Comparison of ENCODE assay signal across 14 cellular contexts in genomic region chr9:36937346-36937745, GRCh38.
"Had no signal": no experiment of that assay in that cellular context is flagged by ENCODE, and none has a peak within 500 bp of the region (broad histone marks: within the 10 kb centered on the region; RNA-seq: fewer than 3 reads in every experiment).

No MANE protein-coding gene starts in this region.

- DNase-seq: activated CD4-positive, alpha-beta T cell treated with anti-CD3 and anti-CD28 coated beads, Interleukin-2, amount 10 ng/mL, durations not matched to agents 24 days and 14 days; activated CD8-positive, alpha-beta T cell treated with anti-CD3 and anti-CD28 coated beads for 36 hours; activated effector memory CD4-positive, alpha-beta T cell treated with Interleukin-2 at 50 U/mL for 16 hours; activated naive CD4-positive, alpha-beta T cell treated with anti-CD3 and anti-CD28 coated beads, Interleukin-2, amount 10 ng/mL, durations not matched to agents 7 days and 5 days; activated T-cell treated with anti-CD3 and anti-CD28 coated beads, Interleukin-2, amount 50 U/mL, for 48 hours; aorta; brain microvascular endothelial cell; central memory CD4-positive, alpha-beta T cell; stimulated activated CD4-positive, alpha-beta T cell treated with anti-CD3 and anti-CD28 coated beads, Interleukin-12 subunit alpha, Interleukin-12 subunit beta, amount 100 ng/mL, for 4 hours; stimulated activated CD4-positive, alpha-beta T cell treated with anti-CD3 and anti-CD28 coated beads, Interleukin-1b, Interleukin-23, amount 100 ng/mL, for 48 hours; trophoblast cell had no signal

- ATAC-seq: activated CD8-positive, alpha-beta T cell treated with anti-CD3 and anti-CD28 coated beads for 36 hours; left lung had no signal

- H3K4me1 Mint-ChIP-seq: activated naive CD4-positive, alpha-beta T cell treated with anti-CD3 and anti-CD28 coated beads, Interleukin-2, amount 10 ng/mL, durations not matched to agents 7 days and 5 days had no signal

- H3K4me3 Mint-ChIP-seq: activated CD4-positive, alpha-beta T cell treated with anti-CD3 and anti-CD28 coated beads, Interleukin-2, amount 10 ng/mL, durations not matched to agents 24 days and 14 days; activated CD8-positive, alpha-beta T cell treated with anti-CD3 and anti-CD28 coated beads for 36 hours; activated naive CD4-positive, alpha-beta T cell treated with anti-CD3 and anti-CD28 coated beads, Interleukin-2, amount 10 ng/mL, durations not matched to agents 7 days and 5 days; stimulated activated naive CD8-positive, alpha-beta T cell treated with anti-CD3 and anti-CD28 coated beads, Interleukin-15, Interleukin-2, amounts not matched to agents 100 ng/mL and 50 ng/mL, for 24 hours had no signal

- H3K27ac Mint-ChIP-seq: activated CD4-positive, alpha-beta T cell treated with anti-CD3 and anti-CD28 coated beads, Interleukin-2, amount 10 ng/mL, durations not matched to agents 24 days and 14 days; activated CD8-positive, alpha-beta T cell treated with anti-CD3 and anti-CD28 coated beads for 36 hours; activated naive CD4-positive, alpha-beta T cell treated with anti-CD3 and anti-CD28 coated beads, Interleukin-2, amount 10 ng/mL, durations not matched to agents 7 days and 5 days; progenitor cell of endocrine pancreas; stimulated activated naive CD8-positive, alpha-beta T cell treated with anti-CD3 and anti-CD28 coated beads, Interleukin-15, Interleukin-2, amounts not matched to agents 100 ng/mL and 50 ng/mL, for 24 hours had no signal

- H3K36me3 Mint-ChIP-seq: activated naive CD4-positive, alpha-beta T cell treated with anti-CD3 and anti-CD28 coated beads, Interleukin-2, amount 10 ng/mL, durations not matched to agents 7 days and 5 days had no signal

- H3K9me3 Mint-ChIP-seq: activated CD4-positive, alpha-beta T cell treated with anti-CD3 and anti-CD28 coated beads, Interleukin-2, amount 10 ng/mL, durations not matched to agents 24 days and 14 days; activated naive CD4-positive, alpha-beta T cell treated with anti-CD3 and anti-CD28 coated beads, Interleukin-2, amount 10 ng/mL, durations not matched to agents 7 days and 5 days had no signal
